8 cellular contexts compared by ENCODE assay signal in the genomic region with DNA sequence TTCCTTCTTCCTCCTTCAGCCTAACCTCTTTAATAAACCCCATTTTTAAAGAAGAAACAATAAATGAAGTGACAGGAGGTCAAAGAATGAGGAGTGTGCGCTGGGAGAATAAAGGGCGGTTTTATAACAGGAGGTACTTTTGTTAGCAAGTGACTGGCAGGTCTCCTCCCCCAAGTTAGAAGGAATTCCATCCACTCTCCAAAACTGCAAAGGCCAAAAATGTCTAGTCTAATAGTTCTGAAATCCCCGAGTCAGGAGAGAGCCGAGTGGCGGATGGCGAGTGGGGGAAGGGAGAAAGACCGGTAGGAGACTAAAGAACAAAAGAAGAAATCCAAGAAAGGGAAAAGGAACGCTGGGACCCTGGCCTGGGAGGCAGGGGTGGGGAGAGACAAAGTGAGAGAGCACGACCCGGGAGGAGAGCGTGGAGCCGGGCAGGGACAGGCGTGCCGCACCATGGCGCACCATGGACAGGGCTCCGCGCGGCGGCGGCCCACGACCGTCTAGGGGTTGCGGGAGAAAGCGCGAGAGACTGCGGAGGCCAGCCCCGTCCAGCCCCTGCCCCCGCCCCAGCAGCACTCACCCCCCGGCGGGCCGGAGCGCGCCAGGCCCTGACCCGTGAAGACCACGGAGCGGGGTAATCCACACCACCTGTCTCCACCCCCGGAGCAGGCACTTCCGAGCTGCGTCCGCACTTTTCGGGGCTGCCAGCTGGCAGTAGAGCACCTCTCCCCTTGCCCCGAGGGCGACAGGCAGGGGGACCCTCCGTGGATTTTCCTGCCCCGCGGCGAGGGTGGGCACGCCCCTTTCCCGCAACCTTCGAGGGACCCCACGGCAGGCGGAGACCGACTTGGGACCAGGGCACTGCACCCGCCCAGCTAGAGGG. TPM values are rescaled to one million over a fixed set of nuclear protein-coding genes. Genes with fewer than 3 reads are reported as not detected.
DNase-seq lines count a peak whose midpoint lies in the region; ATAC-seq and TF ChIP-seq lines count a peak whose summit lies in the region.

No MANE protein-coding gene starts in this region.

- H3K27ac ChIP-seq in adrenal gland (peak overlapping the region; percentile 30 to 92 (median 83)), iPS-18a (ENCODE audit: low read length) (no peak overlapping the region), temporal lobe (ENCODE audit: low read depth, low read length) (peak overlapping the region; percentile 61), gastrocnemius medialis (no peak overlapping the region)

- intact Hi-C loops in adrenal gland (cut with DNase I): loop anchor here (10.0 kb wide), 1 partner anchor 170 kb away; no protein-coding TSS in a partner anchor
- intact Hi-C loops in gastrocnemius medialis (cut with DNase I; ENCODE audit: low total_unique reads): no loop called here

- H3K4me1 ChIP-seq in adrenal gland (replicated peaks in 1 of 2) (peaks cover 3 to 20% of the 10 kb centered on the region in 2 donors), iPS-18a (ENCODE audit: control insufficient read depth, low read depth, low read length) (peaks cover 22% of the 10 kb centered on the region), gastrocnemius medialis (peaks cover 6 to 15% of the 10 kb centered on the region in 2 donors)

- H3K36me3 ChIP-seq in adrenal gland (replicated peaks in 1 of 2) (no peaks in the 10 kb centered on the region), iPS-18a (ENCODE audit: control insufficient read depth, low read depth, low read length) (no peaks in the 10 kb centered on the region), gastrocnemius medialis (no peaks in the 10 kb centered on the region)

- H3K4me3 ChIP-seq in adrenal gland (peak overlapping the region; percentile 40 to 89 (median 56)), iPS-18a (ENCODE audit: low read length) (peak overlapping the region; percentile 71), gastrocnemius medialis (peak overlapping the region in 1 of 4 donors; percentile 60)

- ATAC-seq in gastrocnemius medialis: no peak
- no peak for ATAC-seq in GM18867 (IDR thresholded peaks at IDR 0.05; ENCODE audit: unreplicated experiment)

- WGBS in adrenal gland, 4 donors: 2 to 5% (median 3%) methylated on average over 23 to 54 of the region's 54 CpGs

- H3K27me3 ChIP-seq in adrenal gland (no peaks in the 10 kb centered on the region), iPS-18a (ENCODE audit: control insufficient read depth, insufficient read depth, low read length) (peaks cover 51% of the 10 kb centered on the region), gastrocnemius medialis (peaks cover 45 to 58% (median 58%) of the 10 kb centered on the region in 3 donors)

- peak; percentile 2 for DNase-seq in stimulated activated CD4-positive, alpha-beta T cell treated with anti-CD3 and anti-CD28 coated beads, Interleukin-15, amount 100 ng/mL, for 24 hours
- no peak for DNase-seq in stimulated activated CD4-positive, alpha-beta T cell treated with anti-CD3 and anti-CD28 coated beads, Interleukin-4, amount 100 ng/mL, for 4 hours
- DNase-seq in adrenal gland (peak; percentile 53 to 69 (median 64)), gastrocnemius medialis (no peak), NCI-H2081 treated with DMSO at 0.1 percent for 48 hours (lab: John Stamatoyannopoulos, UW) (no peak)

- peak overlapping the region; percentile 63 for H3K9ac ChIP-seq in iPS-18a (ENCODE audit: low read length)

- TF ChIP-seq POLR2A in adrenal gland (IDR thresholded peaks at IDR 0.05): peak in 1 of 2 donors; percentile 44
- TF ChIP-seq POLR2A in gastrocnemius medialis (IDR thresholded peaks at IDR 0.05): no peak

- in situ Hi-C loops in gastrocnemius medialis (cut with MboI; ENCODE audit: low sequenced_read_pairs in 4 of 4): no loop called here

- TF ChIP-seq CTCF in adrenal gland (IDR thresholded peaks at IDR 0.05): no peak
- TF ChIP-seq CTCF in gastrocnemius medialis (IDR thresholded peaks at IDR 0.05 in 4 of 5, conservative IDR thresholded peaks at IDR 0.05 in 1 of 5): no peak

- H3K9me3 ChIP-seq in adrenal gland (replicated peaks in 1 of 3) (no peaks in the 10 kb centered on the region), iPS-18a (ENCODE audit: control insufficient read depth, low read depth, low read length) (no peaks in the 10 kb centered on the region), gastrocnemius medialis (no peaks in the 10 kb centered on the region)

RNA-seq across cellular contexts. Expression of gene CDH2, which starts 1.6 kb away (rescaled TPM):
- total RNA-seq in adrenal gland (100 to 1,000 TPM; 106 to 305 (median 143) TPM), temporal lobe (150 TPM), gastrocnemius medialis (under 1 TPM in 3 of 4 donors, not detected in 1; 0.38 to 0.62 (median 0.51) TPM)
- polyA plus RNA-seq in adrenal gland: 100 to 1,000 TPM in 1 of 3 donors, 10 to 100 TPM in 2; 13.9 to 166 (median 15.4) TPM

Comparison
In these comparisons a context has a peak if more than half of its experiments do, and no peak if none do; other contexts are left out.
1. DNase-seq: peak in stimulated activated CD4-positive, alpha-beta T cell treated with anti-CD3 and anti-CD28 coated beads, Interleukin-15, amount 100 ng/mL, for 24 hours (single experiment) and adrenal gland (7 of 7); none in stimulated activated CD4-positive, alpha-beta T cell treated with anti-CD3 and anti-CD28 coated beads, Interleukin-4, amount 100 ng/mL, for 4 hours (0 of 2), gastrocnemius medialis (0 of 2) and NCI-H2081 treated with DMSO at 0.1 percent for 48 hours (single experiment).
2. H3K27ac ChIP-seq: peak in adrenal gland (5 of 5) and temporal lobe (single experiment); none in iPS-18a (single experiment) and gastrocnemius medialis (0 of 4).
3. RNA of gene CDH2, which starts 1.6 kb away (total RNA-seq): 106 to 305 TPM in adrenal gland and 150 TPM in temporal lobe (single experiment); 0.38 to 0.62 TPM in gastrocnemius medialis; every median in the first group is over 10 times any median in the second.